Comparison of ENCODE assay signal across 12 cellular contexts in genomic region chr11:12723410-12724297, GRCh38. TPM values are rescaled to one million over a fixed set of nuclear protein-coding genes. Genes with fewer than 3 reads are reported as not detected.
DNase-seq lines count a peak whose midpoint lies in the region; TF ChIP-seq lines count a peak whose summit lies in the region.
"Had no signal": no experiment of that assay in that cellular context is flagged by ENCODE, and none has a peak within 500 bp of the region (broad histone marks: within the 10 kb centered on the region; RNA-seq: fewer than 3 reads in every experiment).

No MANE protein-coding gene starts in this region.

- H3K27ac Mint-ChIP-seq in endothelial cell (ENCODE audit: unreplicated experiment), result peak overlapping the region; percentile 97
- peak overlapping the region; percentile 97 for H3K27ac Mint-ChIP-seq in neural crest cell (ENCODE audit: unreplicated experiment)
- H3K27ac Mint-ChIP-seq: natural killer cell treated with Interleukin-12 subunit alpha and Interleukin-12 subunit beta and Interleukin-15 and Interleukin-18, amount 100 ng/mL, for 72 hours; T-cell had no signal

- no peak for TF ChIP-seq CTCF in endothelial cell (IDR thresholded peaks at IDR 0.05; ENCODE audit: unreplicated experiment)
- TF ChIP-seq CTCF in neural crest cell (conservative IDR thresholded peaks at IDR 0.05), result no peak

- H3K9me3 Mint-ChIP-seq in endothelial cell (ENCODE audit: unreplicated experiment), result no peaks in the 10 kb centered on the region
- H3K9me3 Mint-ChIP-seq in neural crest cell, result no peaks in the 10 kb centered on the region
- H3K9me3 Mint-ChIP-seq: natural killer cell treated with Interleukin-12 subunit alpha and Interleukin-12 subunit beta and Interleukin-15 and Interleukin-18, amount 100 ng/mL, for 72 hours; T-cell had no signal

- H3K36me3 Mint-ChIP-seq in endothelial cell (ENCODE audit: low read depth, unreplicated experiment), result no peaks in the 10 kb centered on the region
- peaks cover 6% of the 10 kb centered on the region for H3K36me3 Mint-ChIP-seq in neural crest cell (ENCODE audit: low read depth)
- H3K36me3 Mint-ChIP-seq: natural killer cell treated with Interleukin-12 subunit alpha and Interleukin-12 subunit beta and Interleukin-15 and Interleukin-18, amount 100 ng/mL, for 72 hours; T-cell had no signal

- H3K27me3 Mint-ChIP-seq in endothelial cell (ENCODE audit: unreplicated experiment) (peaks cover 1% of the 10 kb centered on the region), neural crest cell (ENCODE audit: low read depth) (no peaks in the 10 kb centered on the region)

- H3K4me1 Mint-ChIP-seq in endothelial cell (ENCODE audit: unreplicated experiment) (peaks cover 91% of the 10 kb centered on the region), neural crest cell (peaks cover 91% of the 10 kb centered on the region)

- H3K4me3 Mint-ChIP-seq in endothelial cell (ENCODE audit: unreplicated experiment) (peak overlapping the region; percentile 28), neural crest cell (peak overlapping the region; percentile 50)
- H3K4me3 Mint-ChIP-seq: natural killer cell treated with Interleukin-12 subunit alpha and Interleukin-12 subunit beta and Interleukin-15 and Interleukin-18, amount 100 ng/mL, for 72 hours; T-cell had no signal

- peak; percentile 69 for DNase-seq in DMS53 treated with DMSO at 0.1 percent for 48 hours (lab: John Stamatoyannopoulos, UW; ENCODE audit: unreplicated experiment)
- DNase-seq in NCI-H2227 treated with DMSO at 0.1 percent for 48 hours (lab: John Stamatoyannopoulos, UW), result peak; percentile 63
- no peak for DNase-seq in endothelial cell (ENCODE audit: low spot score)
- DNase-seq in neural crest cell (ENCODE audit: low read depth, low spot score), result no peak
- DNase-seq in inferior parietal cortex (ENCODE audit: extremely low spot score), result no peak
- no peak for DNase-seq in medulla oblongata (ENCODE audit: extremely low spot score)
- no peak for DNase-seq in UCSD-AML1 (lab: John Stamatoyannopoulos, UW; ENCODE audit: unreplicated experiment)
- DNase-seq in amniotic stem cell (lab: John Stamatoyannopoulos, UW), result no peak
- DNase-seq: DND-41; stimulated activated naive CD8-positive, alpha-beta T cell treated with anti-CD3 and anti-CD28 coated beads, Interleukin-15, Interleukin-2, amounts not matched to agents 100 U/mL and 50 U/mL, for 24 hours; T-cell had no signal

RNA-seq across cellular contexts. Expression of gene TEAD1, which starts 49.4 kb away (rescaled TPM):
- total RNA-seq in endothelial cell (ENCODE audit: unreplicated experiment), result 54.4 TPM
- 84.1 and 87.3 TPM in 2 replicates for total RNA-seq in neural crest cell

Comparison
In these comparisons a context has a peak if more than half of its experiments do, and no peak if none do; other contexts are left out.
1. DNase-seq: peak in DMS53 treated with DMSO at 0.1 percent for 48 hours (single experiment) and NCI-H2227 treated with DMSO at 0.1 percent for 48 hours (single experiment); none in endothelial cell (single experiment), neural crest cell (single experiment), inferior parietal cortex (single experiment), medulla oblongata (single experiment), UCSD-AML1 (single experiment) and amniotic stem cell (single experiment).